Comparison of ENCODE assay signal across 8 cellular contexts in the genomic region with DNA sequence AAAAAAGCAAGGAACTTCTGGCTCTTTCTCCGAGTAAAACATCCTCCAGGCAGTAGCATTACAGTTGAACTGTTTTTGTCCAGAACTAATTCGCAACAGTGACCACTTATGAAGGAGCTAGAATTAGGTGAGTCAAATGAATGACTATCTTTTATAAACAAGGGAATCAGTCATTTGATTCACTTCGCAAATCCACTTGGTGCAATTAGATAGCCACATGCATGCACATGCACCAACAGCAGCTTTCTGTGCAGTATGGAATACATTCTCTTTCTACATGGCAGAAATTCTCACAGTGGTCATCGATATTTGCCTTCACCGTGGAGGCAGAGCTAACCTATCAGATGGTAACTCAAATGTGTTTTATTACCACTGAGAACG.
DNase-seq lines count a peak whose midpoint lies in the region; ATAC-seq and TF ChIP-seq lines count a peak whose summit lies in the region.

No MANE protein-coding gene starts in this region.

- no peaks in the 10 kb centered on the region for H3K9me3 ChIP-seq in PC-3 (ENCODE audit: low read length)
- no peaks in the 10 kb centered on the region for H3K9me3 ChIP-seq in sigmoid colon

- H3K4me1 ChIP-seq in PC-3 (ENCODE audit: insufficient read depth, low read length) (peaks cover 13% of the 10 kb centered on the region), sigmoid colon (peaks cover 0 to 39% (median 34%) of the 10 kb centered on the region in 4 donors)

- WGBS in sigmoid colon, 2 donors, result 42 to 70% methylated on average over 6 of the region's 6 CpGs

- H4K20me1 ChIP-seq in PC-3 (ENCODE audit: low read length), result no peaks in the 10 kb centered on the region

- H3K4me3 ChIP-seq in PC-3 (ENCODE audit: low read length), result peak overlapping the region; percentile 64
- peak overlapping the region; percentile 35 to 55 (median 50) for H3K4me3 ChIP-seq in sigmoid colon

- no peak for TF ChIP-seq CTCF in PC-3 (conservative IDR thresholded peaks at IDR 0.05; ENCODE audit: low read depth, low read length)
- no peak for TF ChIP-seq CTCF in sigmoid colon (IDR thresholded peaks at IDR 0.05)

- ATAC-seq in GM18511 (IDR thresholded peaks at IDR 0.05; ENCODE audit: unreplicated experiment) (peak; percentile 2), PC-3 (peak; percentile 51), GM18520 (IDR thresholded peaks at IDR 0.05; ENCODE audit: unreplicated experiment) (no peak)

- H3K27ac ChIP-seq in PC-3 (ENCODE audit: low read length) (peak overlapping the region; percentile 86), epithelial cell of prostate (peak overlapping the region; percentile 78), sigmoid colon (peak overlapping the region; percentile 81 to 89 (median 88))

- H3K36me3 ChIP-seq in PC-3 (ENCODE audit: low read depth, low read length) (no peaks in the 10 kb centered on the region; the same call in 1 of the 2 replicates), sigmoid colon (no peaks in the 10 kb centered on the region)

- BruUV-seq in PC-3 (replicated peaks; lab: Mats Ljungman, UMichigan), result no TSS peak

- no peaks in the 10 kb centered on the region for H3K27me3 ChIP-seq in PC-3 (ENCODE audit: low read length)
- H3K27me3 ChIP-seq in sigmoid colon, result no peaks in the 10 kb centered on the region

- intact Hi-C loops in PC-3 (cut with micrococcal nuclease), result no loop called here
- intact Hi-C loops in sigmoid colon (cut with DNase I), result loop anchor here (5.0 kb wide), 1 partner anchor 50 kb away; no protein-coding TSS in a partner anchor

- no peak for TF ChIP-seq EP300 in sigmoid colon (IDR thresholded peaks at IDR 0.05)

- H2AFZ ChIP-seq in PC-3 (ENCODE audit: low read length), result peak overlapping the region; percentile 60

- no peaks in the 10 kb centered on the region for H3F3A ChIP-seq in PC-3 (ENCODE audit: low read length, unreplicated experiment)

- peak; percentile 51 for DNase-seq in PC-3
- DNase-seq in epithelial cell of prostate (ENCODE audit: low read depth, low spot score), result peak; percentile 37
- no peak for DNase-seq in sigmoid colon
- DNase-seq in NCI-H748 (lab: John Stamatoyannopoulos, UW; ENCODE audit: unreplicated experiment), result no peak
- no peak for DNase-seq in CD1c-positive myeloid dendritic cell (ENCODE audit: extremely low spot score)
- no peak for DNase-seq in NCI-H187 treated with DMSO at 0.1 percent for 48 hours (lab: John Stamatoyannopoulos, UW)

- H3K9ac ChIP-seq in PC-3 (ENCODE audit: low read length), result peak overlapping the region; percentile 69

- TF ChIP-seq POLR2A in sigmoid colon (IDR thresholded peaks at IDR 0.05), result no peak

- peaks cover 9% of the 10 kb centered on the region for H3K79me2 ChIP-seq in PC-3 (ENCODE audit: low read length)

- no peaks in the 10 kb centered on the region for H3K9me2 ChIP-seq in PC-3 (replicated peaks; ENCODE audit: low read length)

- POLR2A ChIA-PET in PC-3 (lab: Charles Lee; ENCODE audit: unreplicated experiment), result interaction anchor here (0.6 kb wide), 1 partner anchor 21 kb away, joined by 4 read pairs; no protein-coding TSS in a partner anchor

- CTCF ChIA-PET in PC-3 (lab: Charles Lee), result interaction anchor here (0.5 kb wide), 1 partner anchor 116 kb away, joined by 9 read pairs; no protein-coding TSS in a partner anchor

- peak overlapping the region; percentile 86 for H3K4me2 ChIP-seq in PC-3 (ENCODE audit: low read length)

Comparison
In these comparisons a context has a peak if more than half of its experiments do, and no peak if none do; other contexts are left out.
1. DNase-seq: peak in PC-3 (single experiment) and epithelial cell of prostate (single experiment); none in sigmoid colon (single experiment), NCI-H748 (single experiment), CD1c-positive myeloid dendritic cell (single experiment) and NCI-H187 treated with DMSO at 0.1 percent for 48 hours (single experiment).
2. Peak in every context shown above with its lines, with median percentiles within 50 percentile points of each other: H3K27ac ChIP-seq.